Comparison of ENCODE assay signal across 19 cellular contexts in the genomic region with DNA sequence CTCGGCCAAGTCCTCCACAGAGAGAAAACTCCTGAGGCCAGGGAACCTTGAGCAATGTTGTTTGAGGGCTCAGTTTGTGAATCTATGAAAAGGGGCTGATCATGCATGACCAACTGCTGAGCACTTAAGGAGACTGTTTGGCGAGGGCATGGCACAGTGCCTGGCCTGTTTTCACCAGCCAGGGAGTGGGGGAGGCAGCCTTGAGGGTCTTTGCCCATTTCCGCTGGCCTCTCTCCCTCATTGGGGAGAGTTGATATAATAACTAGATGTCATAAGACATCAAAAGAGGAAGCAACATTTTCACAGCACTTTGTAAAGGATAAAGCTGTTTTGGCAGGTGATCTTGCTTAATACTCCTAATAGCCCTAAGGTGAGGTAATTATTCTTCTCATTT.
"Had no signal": no experiment of that assay in that cellular context is flagged by ENCODE, and none has a peak within 500 bp of the region (broad histone marks: within the 10 kb centered on the region; RNA-seq: fewer than 3 reads in every experiment).

No MANE protein-coding gene starts in this region.

- H3K4me3 ChIP-seq: cardiac muscle cell, heart right ventricle, lower lobe of right lung, pancreas, transverse colon, uterus had no signal

- H3K4me1 ChIP-seq: pancreas had no signal

- DNase-seq: activated CD4-positive, alpha-beta T cell treated with anti-CD3 and anti-CD28 coated beads, Interleukin-2, amount 10 ng/mL, durations not matched to agents 7 days and 5 days; activated CD4-positive, CD25-positive, alpha-beta regulatory T cell treated with anti-CD3 and anti-CD28 coated beads, Interleukin-2, amount 50 U/mL, for 72 hours; activated CD8-positive, alpha-beta T cell treated with anti-CD3 and anti-CD28 coated beads, Interleukin-2, amount 10 ng/mL, durations not matched to agents 7 days and 5 days; activated gamma-delta T cell; activated naive CD4-positive, alpha-beta T cell treated with anti-CD3 and anti-CD28 coated beads, Interleukin-2, amount 50 U/mL, for 16 hours; activated naive CD8-positive, alpha-beta T cell treated with anti-CD3 and anti-CD28 coated beads, Interleukin-2, amount 50 U/mL, for 24 hours; cortex of kidney; endodermal cell; heart right ventricle; islet precursor cell; lower lobe of right lung; naive thymus-derived CD8-positive, alpha-beta T cell; pancreas; right cardiac atrium; stimulated activated CD4-positive, alpha-beta T cell treated with anti-CD3 and anti-CD28 coated beads, Interleukin-12 subunit alpha, Interleukin-12 subunit beta, amount 100 ng/mL, for 4 hours; transverse colon; uterus had no signal

- ATAC-seq: activated CD8-positive, alpha-beta T cell treated with anti-CD3 and anti-CD28 coated beads, Interleukin-2, amount 10 ng/mL, durations not matched to agents 7 days and 5 days; activated naive CD8-positive, alpha-beta T cell treated with anti-CD3 and anti-CD28 coated beads, Interleukin-2, amount 50 U/mL, for 24 hours; lower lobe of right lung; naive thymus-derived CD8-positive, alpha-beta T cell; pancreas; right cardiac atrium had no signal

- H3K9me3 ChIP-seq: pancreas, transverse colon, uterus had no signal

- H3K27me3 ChIP-seq: cardiac muscle cell, heart right ventricle, pancreas, transverse colon, uterus had no signal

- H3K27ac ChIP-seq: cardiac muscle cell, epithelial cell of prostate, heart right ventricle, lower lobe of right lung, pancreas, transverse colon, uterus had no signal

- H3K36me3 ChIP-seq: cardiac muscle cell, lower lobe of right lung, pancreas, transverse colon, uterus had no signal
